ENCODE assay signal across 29 cellular contexts in the genomic region with DNA sequence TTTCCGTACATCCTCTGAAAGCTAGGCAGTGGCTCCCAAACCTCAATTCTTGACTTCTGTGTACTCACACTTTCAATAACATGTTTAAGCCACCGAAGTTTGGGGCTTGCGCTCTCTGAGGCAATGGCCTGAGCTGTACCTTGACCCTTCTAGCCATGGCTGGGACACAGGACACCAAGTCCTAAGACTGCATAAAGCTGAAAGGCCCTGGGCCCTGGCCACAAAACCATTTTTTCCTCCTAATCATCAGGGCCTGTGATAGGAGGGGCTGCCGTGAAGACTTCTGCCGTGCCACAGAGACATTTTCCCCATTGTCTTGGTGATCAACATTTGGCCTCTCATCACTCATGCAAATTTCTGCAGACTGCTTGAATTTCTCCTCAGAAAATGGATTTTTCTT.
"Had no signal": no experiment of that assay in that cellular context is flagged by ENCODE, and none has a peak within 500 bp of the region (broad histone marks: within the 10 kb centered on the region; RNA-seq: fewer than 3 reads in every experiment).

No MANE protein-coding gene starts in this region.

- H3K27me3 ChIP-seq: neutrophil, pancreas, right atrium auricular region, suprapubic skin, testis, tibial artery, transverse colon, upper lobe of right lung, uterus had no signal

- H3K4me1 ChIP-seq: pancreas, prostate gland, right atrium auricular region, suprapubic skin, testis, tibial artery, transverse colon, upper lobe of right lung, uterus had no signal

- H3K36me3 ChIP-seq: neutrophil, pancreas, prostate gland, right atrium auricular region, suprapubic skin, tibial artery, transverse colon, upper lobe of right lung, uterus had no signal

- FAIRE-seq: pancreas had no signal

- H3K9me3 ChIP-seq: neutrophil, pancreas, prostate gland, right atrium auricular region, suprapubic skin, testis, transverse colon, upper lobe of right lung, uterus had no signal

- ATAC-seq: naive thymus-derived CD8-positive, alpha-beta T cell; natural killer cell treated with Interleukin-12 subunit alpha and Interleukin-12 subunit beta and Interleukin-15 and Interleukin-18, amount 100 ng/mL, for 72 hours; pancreas; sciatic nerve; stimulated activated memory B cell treated with anti-CD40 and anti-IgM and Interleukin-4, amounts not matched to agents 10 μg/mL and 1 μg/mL and 100 μg/mL, for 72 hours; stimulated activated naive CD8-positive, alpha-beta T cell treated with anti-CD3 and anti-CD28 coated beads, Interleukin-15, amount 100 ng/mL, for 72 hours; stimulated activated naive CD8-positive, alpha-beta T cell treated with anti-CD3 and anti-CD28 coated beads, Interleukin-15, Interleukin-2, amounts not matched to agents 100 U/mL and 50 U/mL, for 24 hours; upper lobe of right lung had no signal

- DNase-seq: naive B cell; naive thymus-derived CD8-positive, alpha-beta T cell; nephron progenitor cell; nucleus accumbens; pancreas; retina; stimulated activated CD4-positive, alpha-beta T cell treated with anti-CD3 and anti-CD28 coated beads, Interleukin-15, amount 100 ng/mL, for 24 hours; stimulated activated CD4-positive, alpha-beta T cell treated with anti-CD3 and anti-CD28 coated beads, Interleukin-2, amount 100 ng/mL, for 24 hours; stimulated activated CD4-positive, alpha-beta T cell treated with anti-CD3 and anti-CD28 coated beads, Interleukin-2, amount 100 ng/mL, for 48 hours; stimulated activated CD4-positive, alpha-beta T cell treated with anti-CD3 and anti-CD28 coated beads, Interleukin-4, amount 100 ng/mL, for 4 hours; stimulated activated CD8-positive, alpha-beta memory T cell treated with anti-CD3 and anti-CD28 coated beads, Interleukin-4, amount 100 ng/mL, for 48 hours; stimulated activated naive CD4-positive, alpha-beta T cell; stimulated activated naive CD8-positive, alpha-beta T cell treated with anti-CD3 and anti-CD28 coated beads, Interleukin-15, amount 100 ng/mL, for 72 hours; stimulated activated naive CD8-positive, alpha-beta T cell treated with anti-CD3 and anti-CD28 coated beads, Interleukin-15, Interleukin-2, amounts not matched to agents 100 U/mL and 50 U/mL, for 24 hours; substantia nigra; testis; tibial artery; transverse colon; upper lobe of right lung; uterus had no signal

- H3K27ac ChIP-seq: neutrophil, pancreas, prostate gland, right atrium auricular region, skin epidermis, suprapubic skin, testis, tibial artery, transverse colon, upper lobe of right lung, uterus had no signal

- H3K4me2 ChIP-seq: smooth muscle cell had no signal

- H3K4me3 ChIP-seq: pancreas, prostate gland, right atrium auricular region, skin epidermis, smooth muscle cell, suprapubic skin, testis, tibial artery, transverse colon, upper lobe of right lung, uterus had no signal
